In the genomic region with DNA sequence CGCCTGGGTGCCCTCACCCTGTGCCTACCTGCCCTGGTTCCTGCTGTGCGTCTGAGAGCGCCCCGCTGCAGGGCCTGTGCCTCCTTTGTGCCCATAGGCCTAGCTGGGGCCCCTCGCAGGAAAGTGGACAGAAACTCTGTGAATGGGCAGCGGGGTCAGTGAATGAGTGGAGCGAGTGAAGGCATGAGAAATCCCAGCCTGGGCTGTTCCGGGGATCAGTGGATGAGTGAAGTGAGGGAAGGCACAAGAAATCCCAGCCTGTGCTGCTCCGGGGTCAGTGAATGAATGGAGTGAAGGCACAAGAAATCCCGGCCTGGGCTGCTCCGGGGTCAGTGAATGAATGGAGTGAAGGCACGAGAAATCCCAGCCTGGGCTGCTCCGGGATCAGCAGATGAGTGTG, we compare ENCODE assay signal across 22 cellular contexts. TPM values are rescaled to one million over a fixed set of nuclear protein-coding genes. Genes with fewer than 3 reads are reported as not detected.
DNase-seq lines count a peak whose midpoint lies in the region; ATAC-seq, FAIRE-seq and TF ChIP-seq lines count a peak whose summit lies in the region.
"Had no signal": no experiment of that assay in that cellular context is flagged by ENCODE, and none has a peak within 500 bp of the region (broad histone marks: within the 10 kb centered on the region; RNA-seq: fewer than 3 reads in every experiment).

No MANE protein-coding gene starts in this region.

- H3K9ac ChIP-seq in liver (ENCODE audit: low read depth in 1 of 2, low read length in 2 of 2), result no peak overlapping the region
- no peak overlapping the region for H3K9ac ChIP-seq in HepG2 (ENCODE audit: insufficient read depth, low read depth, low read length)

- no TSS peak for BruUV-seq in HepG2 (replicated peaks; lab: Mats Ljungman, UMichigan)

- no peaks in the 10 kb centered on the region for H3K9me3 Mint-ChIP-seq in activated CD4-positive, alpha-beta T cell treated with anti-CD3 and anti-CD28 coated beads for 36 hours (ENCODE audit: low read depth)
- peaks cover 15% of the 10 kb centered on the region for H3K9me3 Mint-ChIP-seq in nephron progenitor cell

- no peaks in the 10 kb centered on the region for H3K9me3 ChIP-seq in liver (ENCODE audit: control insufficient read depth in 4 of 4, low read length in 3 of 4)
- no peaks in the 10 kb centered on the region for H3K9me3 ChIP-seq in HepG2 (ENCODE audit: low read length)
- H3K9me3 ChIP-seq in psoas muscle, result no peaks in the 10 kb centered on the region
- H3K9me3 ChIP-seq: Caco-2 had no signal

- CTCF ChIA-PET in activated CD4-positive, alpha-beta T cell treated with anti-CD3 and anti-CD28 coated beads for 36 hours (lab: Charles Lee), result interaction anchor here (0.7 kb wide), 1 partner anchor 13 kb away, joined by 4 read pairs; no protein-coding TSS in a partner anchor
- CTCF ChIA-PET in HepG2 (lab: Yijun Ruan, JAX; ENCODE audit: low intra/inter-chr PET ratio, low total read pairs), result no interaction called here

- no peak overlapping the region for H2AFZ ChIP-seq in HepG2 (ENCODE audit: low read length)

- POLR2A ChIA-PET in activated CD4-positive, alpha-beta T cell treated with anti-CD3 and anti-CD28 coated beads for 36 hours (lab: Charles Lee), result no interaction called here
- POLR2A ChIA-PET in HepG2 (lab: Yijun Ruan, JAX), result no interaction called here

- H3K4me1 Mint-ChIP-seq in activated CD4-positive, alpha-beta T cell treated with anti-CD3 and anti-CD28 coated beads for 36 hours, result peaks cover 21% of the 10 kb centered on the region
- H3K4me1 Mint-ChIP-seq in nephron progenitor cell, result peaks cover 15% of the 10 kb centered on the region

- in situ Hi-C loops in HepG2 (cut with HindIII; ENCODE audit: extremely low pct_ligation_motif_present, low pct_unique_long_range_greater_than_20kb), result no loop called here

- no peaks in the 10 kb centered on the region for H3K27me3 Mint-ChIP-seq in activated CD4-positive, alpha-beta T cell treated with anti-CD3 and anti-CD28 coated beads for 36 hours
- H3K27me3 Mint-ChIP-seq in nephron progenitor cell (ENCODE audit: low read depth, poor library complexity), result peaks cover 9% of the 10 kb centered on the region

- WGBS in liver, result 90% methylated on average over 13 of the region's 13 CpGs
- 91% methylated on average over 13 of the region's 13 CpGs for WGBS in HepG2 (ENCODE audit: low lambda C conversion rate)
- WGBS in psoas muscle, 3 donors, result 92 to 97% (median 94%) methylated on average over 13 of the region's 13 CpGs

- H3K36me3 ChIP-seq in liver (ENCODE audit: control insufficient read depth in 4 of 4, insufficient read depth in 3 of 4, low read depth in 1 of 4, low read length in 3 of 4) (no peaks in the 10 kb centered on the region), HepG2 (replicated peaks in 1 of 2; ENCODE audit: control insufficient read depth in 1 of 2, insufficient read depth in 2 of 2, low read length in 2 of 2) (no peaks in the 10 kb centered on the region), psoas muscle (ENCODE audit: insufficient read depth in 1 of 2, low read depth in 1 of 2) (no peaks in the 10 kb centered on the region)

- TF ChIP-seq CTCF in liver (IDR thresholded peaks at IDR 0.05; ENCODE audit: low read depth, low read length, missing input control), result no peak
- no peak for TF ChIP-seq CTCF in HepG2 (CRISPR knock-in tag; IDR thresholded peaks at IDR 0.05)
- TF ChIP-seq CTCF in nephron progenitor cell (IDR thresholded peaks at IDR 0.05), result no peak
- TF ChIP-seq CTCF in psoas muscle (IDR thresholded peaks at IDR 0.05), result no peak

- DNase-seq in activated CD4-positive, alpha-beta T cell treated with anti-CD3 and anti-CD28 coated beads for 36 hours, result no peak
- no peak for DNase-seq in activated CD4-positive, alpha-beta T cell treated with anti-CD3 and anti-CD28 coated beads for 4 hours
- DNase-seq in HepG2 (ENCODE audit: low spot score) (no peak), nephron progenitor cell (no peak), GM19238 (ENCODE audit: insufficient read length, low spot score) (no peak), psoas muscle (no peak)
- DNase-seq: Caco-2, H9, MM.1S, NCI-H1092, NCI-H1436 treated with DMSO at 0.1 percent for 48 hours, NCI-H2029, NCI-H345, NCI-H526, PC-3, RPMI8226 had no signal

- intact Hi-C loops in activated CD4-positive, alpha-beta T cell treated with anti-CD3 and anti-CD28 coated beads for 36 hours (cut with DNase I, micrococcal nuclease), result no loop called here
- intact Hi-C loops in HepG2 (cut with micrococcal nuclease; ENCODE audit: unreplicated experiment), result no loop called here
- intact Hi-C loops in psoas muscle (cut with DNase I), result no loop called here

- no peak overlapping the region for H3K4me3 Mint-ChIP-seq in activated CD4-positive, alpha-beta T cell treated with anti-CD3 and anti-CD28 coated beads for 36 hours
- H3K4me3 Mint-ChIP-seq in nephron progenitor cell, result peak overlapping the region; percentile 27
- H3K4me3 Mint-ChIP-seq: H9 had no signal

- no peaks in the 10 kb centered on the region for H4K20me1 ChIP-seq in HepG2 (ENCODE audit: insufficient read depth, low read length)

- no peak for TF ChIP-seq POLR2A in HepG2 (IDR thresholded peaks at IDR 0.05; ENCODE audit: insufficient read depth in 1 of 2, low read depth in 2 of 2, low read length in 2 of 2)

- peaks cover 7% of the 10 kb centered on the region for H3K36me3 Mint-ChIP-seq in activated CD4-positive, alpha-beta T cell treated with anti-CD3 and anti-CD28 coated beads for 36 hours (ENCODE audit: low read depth)
- H3K36me3 Mint-ChIP-seq in nephron progenitor cell (ENCODE audit: low read depth), result peaks cover 16% of the 10 kb centered on the region

- H3K27me3 ChIP-seq in liver (ENCODE audit: control insufficient read depth in 4 of 4, insufficient read depth in 4 of 4, low read length in 3 of 4), result no peaks in the 10 kb centered on the region
- no peaks in the 10 kb centered on the region; a peak in 1 of 5 replicates for H3K27me3 ChIP-seq in HepG2 (ENCODE audit: control insufficient read depth in 1 of 2, insufficient read depth in 2 of 2, low read length in 2 of 2)
- H3K27me3 ChIP-seq in psoas muscle (ENCODE audit: insufficient read depth in 3 of 3, low read length in 2 of 3), result peaks cover 0 to 14% (median 4%) of the 10 kb centered on the region in 3 donors

- H3K4me1 ChIP-seq in liver (ENCODE audit: control insufficient read depth in 4 of 4, insufficient read depth in 4 of 4, low read length in 3 of 4), result peaks cover 0 to 11% (median 5%) of the 10 kb centered on the region in 4 donors
- peaks cover 33% of the 10 kb centered on the region for H3K4me1 ChIP-seq in HepG2 (ENCODE audit: insufficient read depth, low read length)
- H3K4me1 ChIP-seq in psoas muscle, result no peaks in the 10 kb centered on the region
- H3K4me1 ChIP-seq: Caco-2 had no signal

- no peak overlapping the region for H3K4me3 ChIP-seq in liver (ENCODE audit: low read depth in 1 of 3, low read length in 3 of 3)
- H3K4me3 ChIP-seq in HepG2 (replicated peaks in 1 of 3; ENCODE audit: insufficient read depth in 1 of 3, low read depth in 2 of 3, low read length in 3 of 3), result no peak overlapping the region
- H3K4me3 ChIP-seq in psoas muscle, result no peak overlapping the region

- H3K27ac Mint-ChIP-seq in activated CD4-positive, alpha-beta T cell treated with anti-CD3 and anti-CD28 coated beads for 36 hours, result peak overlapping the region; percentile 19
- H3K27ac Mint-ChIP-seq in nephron progenitor cell, result no peak overlapping the region

- TF ChIP-seq EP300 in HepG2 (IDR thresholded peaks at IDR 0.05; ENCODE audit: low read depth in 2 of 2, low read length in 2 of 2), result no peak
- no peak for TF ChIP-seq EP300 in HepG2 (CRISPR knock-in tag; IDR thresholded peaks at IDR 0.05; ENCODE audit: borderline replicate concordance)

- FAIRE-seq in HepG2 (lab: Jason Lieb, UNC), result no peak
- FAIRE-seq: G401.6 had no signal

- H3K79me2 ChIP-seq in HepG2 (ENCODE audit: insufficient read depth, low read length), result no peaks in the 10 kb centered on the region

- TF ChIP-seq RAD21 in liver (IDR thresholded peaks at IDR 0.05), result no peak
- no peak for TF ChIP-seq RAD21 in HepG2 (CRISPR knock-in tag; IDR thresholded peaks at IDR 0.05)

- H3K4me2 ChIP-seq in HepG2 (ENCODE audit: low read depth, low read length), result no peak overlapping the region

- ATAC-seq in activated CD4-positive, alpha-beta T cell treated with anti-CD3 and anti-CD28 coated beads for 36 hours, result no peak
- no peak for ATAC-seq in HepG2
- no peak for ATAC-seq in GM19023 (IDR thresholded peaks at IDR 0.05; ENCODE audit: unreplicated experiment)
- no peak for ATAC-seq in psoas muscle
- ATAC-seq: PC-3 had no signal

- H3K27ac ChIP-seq in liver (ENCODE audit: low read depth in 1 of 2, low read length in 2 of 2), result peak overlapping the region; percentile 36 to 39
- H3K27ac ChIP-seq in HepG2 (ENCODE audit: extremely low read length, insufficient read depth, low read length), result no peak overlapping the region
- H3K27ac ChIP-seq in psoas muscle, result no peak overlapping the region
- H3K27ac ChIP-seq: 22Rv1, HL-60 had no signal

RNA-seq across cellular contexts. Expression of a gene that starts 2.0 kb away (rescaled TPM):
- total RNA-seq in activated CD4-positive, alpha-beta T cell treated with anti-CD3 and anti-CD28 coated beads for 36 hours, result under 1 TPM; 0.18 to 0.37 TPM
- 10 to 100 TPM; 31.0 to 62.7 TPM for total RNA-seq in liver
- 100 to 1,000 TPM in 1 of 2 donors, 10 to 100 TPM in 1; 79.1 to 100 TPM for polyA plus RNA-seq in liver
- total RNA-seq in HepG2 (2016; rRNA removed; fragmentation: Illumina TruSeq; extraction: Trizol), result 2.5 and 3.0 TPM in 2 replicates
- total RNA-seq in HepG2 (2016; cell fraction: cytosol; rRNA removed; fragmentation: Illumina TruSeq; extraction: Trizol; ENCODE audit: low read depth), result 1.2 and 1.9 TPM in 2 replicates
- total RNA-seq in HepG2 (2016; cell fraction: insoluble cytoplasmic fraction; rRNA removed; fragmentation: Illumina TruSeq; extraction: Trizol), result 2.5 and 3.0 TPM in 2 replicates
- 2.2 and 2.3 TPM in 2 replicates for total RNA-seq in HepG2 (2016; cell fraction: membrane; rRNA removed; fragmentation: Illumina TruSeq; extraction: Trizol)
- total RNA-seq in HepG2 (2016; cell fraction: nucleus; rRNA removed; fragmentation: Illumina TruSeq; extraction: Trizol), result 2.7 and 3.4 TPM in 2 replicates
- 1.5 and 2.6 TPM in 2 replicates for polyA plus RNA-seq in HepG2 (2011; rRNA removed)
- 2.8 TPM in 2 replicates for polyA plus RNA-seq in HepG2 (2011; cell fraction: cytosol; rRNA removed)
- 4.0 and 4.6 TPM in 2 replicates for polyA plus RNA-seq in HepG2 (2011; cell fraction: nucleus; rRNA removed)
- polyA plus RNA-seq in HepG2 (2012), result 1.6 and 1.9 TPM in 2 replicates
- polyA plus RNA-seq in HepG2 (2016; cell fraction: cytosol; fragmentation: Illumina TruSeq; extraction: Trizol; ENCODE audit: low read depth), result 0.71 and 0.78 TPM in 2 replicates
- polyA plus RNA-seq in HepG2 (2016; cell fraction: insoluble cytoplasmic fraction; fragmentation: Illumina TruSeq; extraction: Trizol; ENCODE audit: low read depth), result 2.0 and 3.6 TPM in 2 replicates
- 1.5 TPM in 2 replicates for polyA plus RNA-seq in HepG2 (2016; cell fraction: membrane; fragmentation: Illumina TruSeq; extraction: Trizol; ENCODE audit: low read depth)
- polyA plus RNA-seq in HepG2 (2016; cell fraction: nucleus; fragmentation: Illumina TruSeq; extraction: Trizol; ENCODE audit: insufficient read depth, low read depth), result 5.0 and 5.6 TPM in 2 replicates
- polyA minus RNA-seq in HepG2 (2011; rRNA and poly(A)+ RNA removed; ENCODE audit: low replicate concordance), result 1.8 TPM in 1 of 2 replicates, not detected in the other
- 0.69 and 1.3 TPM in 2 replicates for polyA minus RNA-seq in HepG2 (2011; cell fraction: cytosol; rRNA and poly(A)+ RNA removed)
- polyA minus RNA-seq in HepG2 (2011; cell fraction: nucleus; rRNA and poly(A)+ RNA removed), result 2.6 and 2.8 TPM in 2 replicates
- total RNA-seq in psoas muscle, result under 1 TPM in 3 of 4 donors, not detected in 1; 0.22 to 0.79 (median 0.40) TPM
- 1 to 10 TPM in 1 of 3 donors, under 1 TPM in 2; 0.23 to 1.0 (median 0.35) TPM for polyA plus RNA-seq in psoas muscle
- total RNA-seq: Caco-2, LHCN-M2 had no signal

RNA-seq across cellular contexts. Expression of a gene that starts 21.8 kb away (rescaled TPM):
- 1,000 to 10,000 TPM; 1,481 to 1,840 TPM for total RNA-seq in activated CD4-positive, alpha-beta T cell treated with anti-CD3 and anti-CD28 coated beads for 36 hours
- total RNA-seq in liver (100 to 1,000 TPM; 523 to 852 TPM), HepG2 (2016; rRNA removed; fragmentation: Illumina TruSeq; extraction: Trizol) (3,686 and 4,415 TPM in 2 replicates), psoas muscle (100 to 1,000 TPM; 471 to 725 (median 638) TPM)
- polyA plus RNA-seq in liver (100 to 1,000 TPM; 315 to 610 TPM), HepG2 (2011; rRNA removed) (3,283 and 4,040 TPM in 2 replicates), psoas muscle (1,000 to 10,000 TPM; 1,251 to 1,967 (median 1,335) TPM)
- 5,456 and 6,100 TPM in 2 replicates for total RNA-seq in HepG2 (2016; cell fraction: cytosol; rRNA removed; fragmentation: Illumina TruSeq; extraction: Trizol; ENCODE audit: low read depth)
- 3,753 and 4,559 TPM in 2 replicates for total RNA-seq in HepG2 (2016; cell fraction: insoluble cytoplasmic fraction; rRNA removed; fragmentation: Illumina TruSeq; extraction: Trizol)
- total RNA-seq in HepG2 (2016; cell fraction: membrane; rRNA removed; fragmentation: Illumina TruSeq; extraction: Trizol), result 7,013 and 7,026 TPM in 2 replicates
- 1,357 and 1,550 TPM in 2 replicates for total RNA-seq in HepG2 (2016; cell fraction: nucleus; rRNA removed; fragmentation: Illumina TruSeq; extraction: Trizol)
- 3,092 and 3,668 TPM in 2 replicates for polyA plus RNA-seq in HepG2 (2011; cell fraction: cytosol; rRNA removed)
- 687 and 772 TPM in 2 replicates for polyA plus RNA-seq in HepG2 (2011; cell fraction: nucleus; rRNA removed)
- 3,723 and 4,459 TPM in 2 replicates for polyA plus RNA-seq in HepG2 (2012)
- 5,030 and 5,352 TPM in 2 replicates for polyA plus RNA-seq in HepG2 (2016; cell fraction: cytosol; fragmentation: Illumina TruSeq; extraction: Trizol; ENCODE audit: low read depth)
- 4,110 and 4,812 TPM in 2 replicates for polyA plus RNA-seq in HepG2 (2016; cell fraction: insoluble cytoplasmic fraction; fragmentation: Illumina TruSeq; extraction: Trizol; ENCODE audit: low read depth)
- polyA plus RNA-seq in HepG2 (2016; cell fraction: membrane; fragmentation: Illumina TruSeq; extraction: Trizol; ENCODE audit: low read depth), result 6,339 and 6,476 TPM in 2 replicates
- polyA plus RNA-seq in HepG2 (2016; cell fraction: nucleus; fragmentation: Illumina TruSeq; extraction: Trizol; ENCODE audit: insufficient read depth, low read depth), result 2,377 and 2,486 TPM in 2 replicates
- 217 and 248 TPM in 2 replicates for polyA minus RNA-seq in HepG2 (2011; rRNA and poly(A)+ RNA removed; ENCODE audit: low replicate concordance)
- 598 and 688 TPM in 2 replicates for polyA minus RNA-seq in HepG2 (2011; cell fraction: cytosol; rRNA and poly(A)+ RNA removed)
- 243 and 285 TPM in 2 replicates for polyA minus RNA-seq in HepG2 (2011; cell fraction: nucleus; rRNA and poly(A)+ RNA removed)

RNA-seq across cellular contexts. Expression of a gene that starts 38.8 kb away (rescaled TPM):
- total RNA-seq in activated CD4-positive, alpha-beta T cell treated with anti-CD3 and anti-CD28 coated beads for 36 hours, result 10 to 100 TPM; 14.6 to 24.0 TPM
- 10 to 100 TPM; 10.2 to 18.7 TPM for total RNA-seq in liver
- polyA plus RNA-seq in liver, result 10 to 100 TPM; 12.0 to 13.8 TPM
- total RNA-seq in HepG2 (2016; rRNA removed; fragmentation: Illumina TruSeq; extraction: Trizol), result 57.2 and 57.4 TPM in 2 replicates
- 73.8 and 75.1 TPM in 2 replicates for total RNA-seq in HepG2 (2016; cell fraction: cytosol; rRNA removed; fragmentation: Illumina TruSeq; extraction: Trizol; ENCODE audit: low read depth)
- 56.9 and 57.3 TPM in 2 replicates for total RNA-seq in HepG2 (2016; cell fraction: insoluble cytoplasmic fraction; rRNA removed; fragmentation: Illumina TruSeq; extraction: Trizol)
- 90.4 and 92.3 TPM in 2 replicates for total RNA-seq in HepG2 (2016; cell fraction: membrane; rRNA removed; fragmentation: Illumina TruSeq; extraction: Trizol)
- 37.2 and 39.3 TPM in 2 replicates for total RNA-seq in HepG2 (2016; cell fraction: nucleus; rRNA removed; fragmentation: Illumina TruSeq; extraction: Trizol)
- 12.7 and 14.5 TPM in 2 replicates for polyA plus RNA-seq in HepG2 (2011; rRNA removed)
- polyA plus RNA-seq in HepG2 (2011; cell fraction: cytosol; rRNA removed), result 12.8 and 14.0 TPM in 2 replicates
- 10.4 and 11.6 TPM in 2 replicates for polyA plus RNA-seq in HepG2 (2011; cell fraction: nucleus; rRNA removed)
- 21.0 and 21.2 TPM in 2 replicates for polyA plus RNA-seq in HepG2 (2012)
- 75.3 and 82.0 TPM in 2 replicates for polyA plus RNA-seq in HepG2 (2016; cell fraction: cytosol; fragmentation: Illumina TruSeq; extraction: Trizol; ENCODE audit: low read depth)
- polyA plus RNA-seq in HepG2 (2016; cell fraction: insoluble cytoplasmic fraction; fragmentation: Illumina TruSeq; extraction: Trizol; ENCODE audit: low read depth), result 46.3 and 47.8 TPM in 2 replicates
- polyA plus RNA-seq in HepG2 (2016; cell fraction: membrane; fragmentation: Illumina TruSeq; extraction: Trizol; ENCODE audit: low read depth), result 68.9 and 69.5 TPM in 2 replicates
- 43.7 and 45.2 TPM in 2 replicates for polyA plus RNA-seq in HepG2 (2016; cell fraction: nucleus; fragmentation: Illumina TruSeq; extraction: Trizol; ENCODE audit: insufficient read depth, low read depth)
- 10.4 and 15.6 TPM in 2 replicates for polyA minus RNA-seq in HepG2 (2011; rRNA and poly(A)+ RNA removed; ENCODE audit: low replicate concordance)
- 11.1 and 12.0 TPM in 2 replicates for polyA minus RNA-seq in HepG2 (2011; cell fraction: cytosol; rRNA and poly(A)+ RNA removed)
- polyA minus RNA-seq in HepG2 (2011; cell fraction: nucleus; rRNA and poly(A)+ RNA removed), result 17.3 and 19.1 TPM in 2 replicates
- 10 to 100 TPM; 15.6 to 32.4 (median 20.9) TPM for total RNA-seq in psoas muscle
- polyA plus RNA-seq in psoas muscle, result 10 to 100 TPM; 11.5 to 45.6 (median 21.1) TPM

Comparison
In these comparisons a context has a peak if more than half of its experiments do, and no peak if none do; other contexts are left out.
1. H3K27ac ChIP-seq: peak in liver (2 of 2); none in HepG2 (single experiment) and psoas muscle (single experiment).
2. RNA of a gene that starts 2.0 kb away (total RNA-seq): 31.0 to 62.7 TPM in liver; 1.2 to 3.4 TPM in HepG2, 0.22 to 0.79 TPM in psoas muscle and 0.18 to 0.37 TPM in activated CD4-positive, alpha-beta T cell treated with anti-CD3 and anti-CD28 coated beads for 36 hours; every median in the first group is over 4 times any median in the second.